Comparison of ENCODE assay signal across 9 cellular contexts in genomic region chr18:61322265-61322873, GRCh38. TPM values are rescaled to one million over a fixed set of nuclear protein-coding genes. Genes with fewer than 3 reads are reported as not detected.
DNase-seq lines count a peak whose midpoint lies in the region; ATAC-seq and TF ChIP-seq lines count a peak whose summit lies in the region.
"Had no signal": no experiment of that assay in that cellular context is flagged by ENCODE, and none has a peak within 500 bp of the region (broad histone marks: within the 10 kb centered on the region; RNA-seq: fewer than 3 reads in every experiment).

No MANE protein-coding gene starts in this region.

- WGBS in psoas muscle, 3 donors, result 21 to 24% (median 23%) methylated on average over 9 of the region's 9 CpGs

- H3K27me3 ChIP-seq in psoas muscle (ENCODE audit: insufficient read depth in 3 of 3, low read length in 2 of 3), result no peaks in the 10 kb centered on the region

- no peaks in the 10 kb centered on the region for H3K9me3 Mint-ChIP-seq in activated CD4-positive, alpha-beta memory T cell treated with anti-CD3 and anti-CD28 coated beads for 36 hours

- H3K4me1 Mint-ChIP-seq in activated CD4-positive, alpha-beta memory T cell treated with anti-CD3 and anti-CD28 coated beads for 36 hours (ENCODE audit: low read depth), result no peaks in the 10 kb centered on the region

- intact Hi-C loops in activated CD4-positive, alpha-beta memory T cell treated with anti-CD3 and anti-CD28 coated beads for 36 hours (cut with micrococcal nuclease), result loop anchor here (5.0 kb wide), 1 partner anchor 180 kb away; no protein-coding TSS in a partner anchor
- intact Hi-C loops in psoas muscle (cut with DNase I), result loop anchor here in 1 of 2 donors (10.0 kb wide), 1 partner anchor 182 kb away; no protein-coding TSS in a partner anchor

- POLR2A ChIA-PET in activated CD4-positive, alpha-beta memory T cell treated with anti-CD3 and anti-CD28 coated beads for 36 hours (lab: Charles Lee), result no interaction called here

- ATAC-seq in GM18909 (IDR thresholded peaks at IDR 0.05; ENCODE audit: poor library complexity, unreplicated experiment), result peak; percentile 96
- peak; percentile 78 for ATAC-seq in HG03045 (IDR thresholded peaks at IDR 0.05; ENCODE audit: unreplicated experiment)
- ATAC-seq in psoas muscle, result peak in 2 of 4 donors; percentile 65 to 66

- H3K36me3 Mint-ChIP-seq in activated CD4-positive, alpha-beta memory T cell treated with anti-CD3 and anti-CD28 coated beads for 36 hours, result no peaks in the 10 kb centered on the region

- H3K36me3 ChIP-seq in psoas muscle (ENCODE audit: insufficient read depth in 1 of 2, low read depth in 1 of 2), result no peaks in the 10 kb centered on the region

- H3K27me3 Mint-ChIP-seq in activated CD4-positive, alpha-beta memory T cell treated with anti-CD3 and anti-CD28 coated beads for 36 hours, result no peaks in the 10 kb centered on the region

- no peaks in the 10 kb centered on the region for H3K4me1 ChIP-seq in psoas muscle

- H3K9me3 ChIP-seq in psoas muscle, result no peaks in the 10 kb centered on the region

- H3K27ac Mint-ChIP-seq in activated CD4-positive, alpha-beta memory T cell treated with anti-CD3 and anti-CD28 coated beads for 36 hours, result no peak overlapping the region

- peak; percentile 22 for TF ChIP-seq CTCF in psoas muscle (IDR thresholded peaks at IDR 0.05)

- H3K4me3 Mint-ChIP-seq in activated CD4-positive, alpha-beta memory T cell treated with anti-CD3 and anti-CD28 coated beads for 36 hours, result no peak overlapping the region

- H3K27ac ChIP-seq in psoas muscle, result no peak overlapping the region

- DNase-seq in COLO829 (ENCODE audit: low spot score) (peak; percentile 35), NCI-H2107 treated with DMSO at 0.1 percent for 48 hours (lab: John Stamatoyannopoulos, UW; ENCODE audit: unreplicated experiment) (peak; percentile 59), globus pallidus (ENCODE audit: low spot score) (peak; percentile 89), psoas muscle (peak in 1 of 2 donors; percentile 30), NCI-H345 treated with DMSO at 0.1 percent for 48 hours (lab: John Stamatoyannopoulos, UW; ENCODE audit: unreplicated experiment) (no peak)
- DNase-seq in activated CD4-positive, alpha-beta memory T cell treated with anti-CD3 and anti-CD28 coated beads for 36 hours, result peak; percentile 57

- no peak overlapping the region for H3K4me3 ChIP-seq in psoas muscle

- CTCF ChIA-PET in activated CD4-positive, alpha-beta memory T cell treated with anti-CD3 and anti-CD28 coated beads for 36 hours (lab: Charles Lee), result interaction anchor here (1.0 to 1.2 kb wide), 3 partner anchors 12 to 180 kb away, joined by 3 to 6 read pairs (median 3); no protein-coding TSS in a partner anchor

RNA-seq across cellular contexts. Expression of gene CDH20, which starts 10.9 kb away (rescaled TPM):
- total RNA-seq in activated CD4-positive, alpha-beta memory T cell treated with anti-CD3 and anti-CD28 coated beads for 36 hours, result under 1 TPM in 1 of 2 experiments, not detected in 1; 0.10 TPM
- total RNA-seq in psoas muscle, result 1 to 10 TPM in 2 of 4 donors, under 1 TPM in 2; 0.10 to 5.2 (median 2.5) TPM
- polyA plus RNA-seq in psoas muscle, result 10 to 100 TPM in 1 of 3 donors, 1 to 10 TPM in 2; 2.0 to 16.3 (median 2.6) TPM
- total RNA-seq: T-helper 2 cell treated with Interferon-gamma antibody and Interleukin-4, amounts not matched to agents 100 ng/mL and 5 ng/mL, for 36 hours had no signal
